Comparison of ENCODE assay signal across 8 cellular contexts in the genomic region with DNA sequence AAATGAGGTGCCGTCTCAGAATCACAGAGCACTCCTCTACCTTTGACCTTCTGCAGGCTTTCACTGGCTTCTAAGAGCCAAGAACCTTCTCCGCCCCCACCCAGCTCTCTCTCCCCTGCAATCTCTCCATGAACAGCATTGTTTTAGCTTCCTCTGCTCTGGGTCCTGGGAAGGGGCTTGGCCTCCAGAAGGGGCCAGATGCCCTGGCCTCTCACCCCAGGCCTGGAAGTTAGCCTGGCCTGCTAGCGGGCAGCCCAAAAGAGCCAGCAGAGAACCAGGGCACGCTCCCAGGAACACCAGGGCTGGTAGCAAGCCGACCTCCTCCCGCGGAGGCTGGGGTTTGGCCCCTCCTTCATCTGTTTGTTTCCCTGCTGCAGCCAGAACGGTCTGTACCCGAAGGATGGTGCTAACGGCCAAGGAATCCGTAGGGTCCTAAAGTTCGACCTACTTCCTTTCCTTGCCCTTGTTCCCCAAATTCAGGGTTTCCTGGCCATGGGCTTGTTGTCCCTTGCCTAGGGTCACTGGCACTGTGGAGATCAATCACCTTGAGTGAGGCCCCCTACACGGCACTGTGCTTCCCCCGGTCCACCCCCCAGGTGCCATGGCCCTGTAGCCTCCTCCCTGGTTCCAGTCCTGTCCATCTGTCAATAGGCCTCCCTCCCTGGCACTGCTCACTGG. TPM values are rescaled to one million over a fixed set of nuclear protein-coding genes. Genes with fewer than 3 reads are reported as not detected.
A peak's percentile ranks its signal among the peaks of the same experiment; 100 is the strongest.
DNase-seq lines count a peak whose midpoint lies in the region; ATAC-seq and TF ChIP-seq lines count a peak whose summit lies in the region.

No MANE protein-coding gene starts in this region.

- H3K4me3 Mint-ChIP-seq in activated naive CD8-positive, alpha-beta T cell treated with anti-CD3 and anti-CD28 coated beads for 36 hours: peak overlapping the region; percentile 68
- peak overlapping the region; percentile 44 for H3K4me3 Mint-ChIP-seq in neural crest cell

- peak overlapping the region; percentile 93 for H3K27ac Mint-ChIP-seq in activated naive CD8-positive, alpha-beta T cell treated with anti-CD3 and anti-CD28 coated beads for 36 hours
- peak overlapping the region; percentile 99 for H3K27ac Mint-ChIP-seq in neural crest cell (ENCODE audit: unreplicated experiment)

- peak; percentile 41 for TF ChIP-seq POLR2A in GM18526 (IDR thresholded peaks at IDR 0.05; ENCODE audit: extremely low read depth, insufficient read length)

- H3K9me3 Mint-ChIP-seq in activated naive CD8-positive, alpha-beta T cell treated with anti-CD3 and anti-CD28 coated beads for 36 hours: peaks cover 1% of the 10 kb centered on the region
- H3K9me3 Mint-ChIP-seq in neural crest cell: no peaks in the 10 kb centered on the region

- ATAC-seq in HG03342 (IDR thresholded peaks at IDR 0.05; ENCODE audit: unreplicated experiment) (no peak), HG03432 (IDR thresholded peaks at IDR 0.05; ENCODE audit: unreplicated experiment) (no peak)

- peaks cover 3% of the 10 kb centered on the region for H3K36me3 Mint-ChIP-seq in activated naive CD8-positive, alpha-beta T cell treated with anti-CD3 and anti-CD28 coated beads for 36 hours
- no peaks in the 10 kb centered on the region for H3K36me3 Mint-ChIP-seq in neural crest cell (ENCODE audit: low read depth)

- DNase-seq in 8988T: peak; percentile 65
- DNase-seq in NCI-H510A (lab: John Stamatoyannopoulos, UW): peak; percentile 38
- peak; percentile 60 for DNase-seq in activated naive CD8-positive, alpha-beta T cell treated with anti-CD3 and anti-CD28 coated beads for 36 hours
- DNase-seq in globus pallidus (ENCODE audit: low spot score): peak; percentile 97
- peak; percentile 56 for DNase-seq in neural crest cell (ENCODE audit: low read depth, low spot score)

- peaks cover 71% of the 10 kb centered on the region for H3K4me1 Mint-ChIP-seq in activated naive CD8-positive, alpha-beta T cell treated with anti-CD3 and anti-CD28 coated beads for 36 hours
- peaks cover 58% of the 10 kb centered on the region for H3K4me1 Mint-ChIP-seq in neural crest cell

- H3K27me3 Mint-ChIP-seq in activated naive CD8-positive, alpha-beta T cell treated with anti-CD3 and anti-CD28 coated beads for 36 hours: no peaks in the 10 kb centered on the region
- H3K27me3 Mint-ChIP-seq in neural crest cell (ENCODE audit: low read depth): no peaks in the 10 kb centered on the region

- no peak for TF ChIP-seq CTCF in neural crest cell (conservative IDR thresholded peaks at IDR 0.05)

RNA-seq across cellular contexts. Expression of a gene that starts 18.7 kb away (rescaled TPM):
- 100 to 1,000 TPM; 422 to 424 TPM for total RNA-seq in activated naive CD8-positive, alpha-beta T cell treated with anti-CD3 and anti-CD28 coated beads for 36 hours
- 68.6 and 80.1 TPM in 2 replicates for total RNA-seq in neural crest cell

RNA-seq across cellular contexts. Expression of a gene that starts 39.0 kb away (rescaled TPM):
- total RNA-seq in activated naive CD8-positive, alpha-beta T cell treated with anti-CD3 and anti-CD28 coated beads for 36 hours: 10 to 100 TPM; 57.3 to 57.7 TPM
- total RNA-seq in neural crest cell: 31.5 and 35.6 TPM in 2 replicates

RNA-seq across cellular contexts. Expression of a gene that starts 39.2 kb away (rescaled TPM):
- total RNA-seq in activated naive CD8-positive, alpha-beta T cell treated with anti-CD3 and anti-CD28 coated beads for 36 hours: 10 to 100 TPM; 71.0 to 81.8 TPM
- 53.2 and 57.5 TPM in 2 replicates for total RNA-seq in neural crest cell

Comparison
In these comparisons a context has a peak if more than half of its experiments do, and no peak if none do; other contexts are left out.
1. DNase-seq: peak in every context shown above with its lines; median percentile 97 in globus pallidus; 65 in 8988T; 60 in activated naive CD8-positive, alpha-beta T cell treated with anti-CD3 and anti-CD28 coated beads for 36 hours; 56 in neural crest cell; 38 in NCI-H510A.